ENCODE assay signal across 8 cellular contexts in genomic region chr12:7142057-7142644, GRCh38. TPM values are rescaled to one million over a fixed set of nuclear protein-coding genes. Genes with fewer than 3 reads are reported as not detected.
DNase-seq lines count a peak whose midpoint lies in the region; ATAC-seq, FAIRE-seq and TF ChIP-seq lines count a peak whose summit lies in the region.

No MANE protein-coding gene starts in this region.

- no peaks in the 10 kb centered on the region for H3K9me3 Mint-ChIP-seq in activated CD4-positive, alpha-beta memory T cell treated with anti-CD3 and anti-CD28 coated beads, Interleukin-2, amount 10 ng/mL, durations not matched to agents 7 days and 5 days
- no peaks in the 10 kb centered on the region for H3K9me3 Mint-ChIP-seq in nephron progenitor cell

- H3K27me3 Mint-ChIP-seq in activated CD4-positive, alpha-beta memory T cell treated with anti-CD3 and anti-CD28 coated beads, Interleukin-2, amount 10 ng/mL, durations not matched to agents 7 days and 5 days, result no peaks in the 10 kb centered on the region
- H3K27me3 Mint-ChIP-seq in nephron progenitor cell (ENCODE audit: low read depth, poor library complexity), result peaks cover 3% of the 10 kb centered on the region

- peaks cover 85% of the 10 kb centered on the region for H3K36me3 Mint-ChIP-seq in activated CD4-positive, alpha-beta memory T cell treated with anti-CD3 and anti-CD28 coated beads, Interleukin-2, amount 10 ng/mL, durations not matched to agents 7 days and 5 days (ENCODE audit: low read depth)
- peaks cover 72% of the 10 kb centered on the region for H3K36me3 Mint-ChIP-seq in nephron progenitor cell (ENCODE audit: low read depth)

- in situ Hi-C loops in ACHN (cut with HindIII; ENCODE audit: low pct_ligation_motif_present, low pct_unique_long_range_greater_than_20kb, low sequenced_read_pairs), result no loop called here

- peak; percentile 61 for TF ChIP-seq CTCF in nephron progenitor cell (IDR thresholded peaks at IDR 0.05)

- H3K4me1 Mint-ChIP-seq in activated CD4-positive, alpha-beta memory T cell treated with anti-CD3 and anti-CD28 coated beads, Interleukin-2, amount 10 ng/mL, durations not matched to agents 7 days and 5 days, result peaks cover 10% of the 10 kb centered on the region
- H3K4me1 Mint-ChIP-seq in nephron progenitor cell, result no peaks in the 10 kb centered on the region

- POLR2A ChIA-PET in activated CD4-positive, alpha-beta memory T cell treated with anti-CD3 and anti-CD28 coated beads, Interleukin-2, amount 10 ng/mL, durations not matched to agents 7 days and 5 days (lab: Charles Lee), result interaction anchor here (0.7 to 1.5 kb wide), 2 partner anchors 85 to 199 kb away, joined by 3 read pairs; partner anchors contain the start of genes C12orf57 and RNU7-1

- TF ChIP-seq POLR2A in erythroblast (IDR thresholded peaks at IDR 0.05; ENCODE audit: low read length), result no peak

- no peak overlapping the region for H3K27ac Mint-ChIP-seq in activated CD4-positive, alpha-beta memory T cell treated with anti-CD3 and anti-CD28 coated beads, Interleukin-2, amount 10 ng/mL, durations not matched to agents 7 days and 5 days
- no peak overlapping the region for H3K27ac Mint-ChIP-seq in nephron progenitor cell

- DNase-seq in ACHN (peak; percentile 70), NCI-H748 treated with DMSO at 0.1 percent for 48 hours (lab: John Stamatoyannopoulos, UW) (peak; percentile 18), erythroblast (lab: John Stamatoyannopoulos, UW) (peak; percentile 66 to 78), nephron progenitor cell (peak; percentile 65), urothelium cell line (ENCODE audit: low spot score) (peak; percentile 69)
- DNase-seq in activated CD4-positive, alpha-beta memory T cell treated with anti-CD3 and anti-CD28 coated beads, Interleukin-2, amount 10 ng/mL, durations not matched to agents 7 days and 5 days, result peak; percentile 63

- FAIRE-seq in urothelium cell line (lab: Jason Lieb, UNC), result peak; percentile 9

- no peak overlapping the region for H3K4me3 Mint-ChIP-seq in activated CD4-positive, alpha-beta memory T cell treated with anti-CD3 and anti-CD28 coated beads, Interleukin-2, amount 10 ng/mL, durations not matched to agents 7 days and 5 days
- H3K4me3 Mint-ChIP-seq in nephron progenitor cell, result no peak overlapping the region

- ATAC-seq in GM18868 (IDR thresholded peaks at IDR 0.05; ENCODE audit: unreplicated experiment) (peak; percentile 60), GM21723 (IDR thresholded peaks at IDR 0.05; ENCODE audit: unreplicated experiment) (no peak)

- CTCF ChIA-PET in activated CD4-positive, alpha-beta memory T cell treated with anti-CD3 and anti-CD28 coated beads, Interleukin-2, amount 10 ng/mL, durations not matched to agents 7 days and 5 days (lab: Charles Lee), result interaction anchor here (0.6 to 1.6 kb wide), 4 partner anchors 11 to 124 kb away, joined by 3 to 7 read pairs (median 4); partner anchors contain the start of genes LPCAT3 and RBP5

RNA-seq across cellular contexts. Expression of gene CLSTN3, which starts 12.0 kb away (rescaled TPM):
- total RNA-seq in activated CD4-positive, alpha-beta memory T cell treated with anti-CD3 and anti-CD28 coated beads, Interleukin-2, amount 10 ng/mL, durations not matched to agents 7 days and 5 days, result 100 to 1,000 TPM; 148 to 152 TPM

RNA-seq across cellular contexts. Expression of gene RBP5, which starts 13.5 kb away (rescaled TPM):
- 1 to 10 TPM in 1 of 2 experiments, under 1 TPM in 1; 0.86 to 1.8 TPM for total RNA-seq in activated CD4-positive, alpha-beta memory T cell treated with anti-CD3 and anti-CD28 coated beads, Interleukin-2, amount 10 ng/mL, durations not matched to agents 7 days and 5 days

RNA-seq across cellular contexts. Expression of gene C1RL, which starts 33.1 kb away (rescaled TPM):
- 10 to 100 TPM; 26.5 to 28.8 TPM for total RNA-seq in activated CD4-positive, alpha-beta memory T cell treated with anti-CD3 and anti-CD28 coated beads, Interleukin-2, amount 10 ng/mL, durations not matched to agents 7 days and 5 days

RNA-seq across cellular contexts. Expression of gene PEX5, which starts 47.3 kb away (rescaled TPM):
- total RNA-seq in activated CD4-positive, alpha-beta memory T cell treated with anti-CD3 and anti-CD28 coated beads, Interleukin-2, amount 10 ng/mL, durations not matched to agents 7 days and 5 days, result 10 to 100 TPM; 15.0 to 15.4 TPM

RNA-seq across cellular contexts. Expression of gene C1R, which starts 49.9 kb away (rescaled TPM):
- total RNA-seq in activated CD4-positive, alpha-beta memory T cell treated with anti-CD3 and anti-CD28 coated beads, Interleukin-2, amount 10 ng/mL, durations not matched to agents 7 days and 5 days, result 1 to 10 TPM; 2.7 to 3.8 TPM

Comparison
In these comparisons a context has a peak if more than half of its experiments do, and no peak if none do; other contexts are left out.
1. DNase-seq: peak in every context shown above with its lines; median percentile 72 in erythroblast; 70 in ACHN; 69 in urothelium cell line; 65 in nephron progenitor cell; 63 in activated CD4-positive, alpha-beta memory T cell treated with anti-CD3 and anti-CD28 coated beads, Interleukin-2, amount 10 ng/mL, durations not matched to agents 7 days and 5 days; 18 in NCI-H748 treated with DMSO at 0.1 percent for 48 hours.